Comparison of ENCODE assay signal across 1 cellular context in the genomic region with DNA sequence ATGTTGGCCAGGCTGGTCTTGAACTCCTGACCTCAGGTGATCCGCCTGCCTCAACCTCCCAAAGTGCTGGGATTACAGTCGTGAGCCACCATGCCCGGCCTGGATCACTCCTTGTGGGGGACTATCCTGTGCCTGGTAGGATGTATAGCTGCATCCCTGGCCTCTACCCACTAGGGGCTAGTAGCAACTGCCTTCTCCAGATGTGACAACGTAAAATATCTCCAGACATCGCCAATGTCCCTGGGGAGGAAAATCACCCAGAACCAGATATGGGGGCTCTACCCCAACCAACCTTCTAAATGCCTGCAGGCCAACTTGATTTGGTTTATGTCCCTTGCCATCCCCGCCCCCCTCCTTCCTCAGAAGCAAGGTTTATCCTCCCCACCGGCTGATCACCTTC.
TF ChIP-seq lines count a peak whose summit lies in the region.

No MANE protein-coding gene starts in this region.

TF ChIP-seq in H1, 55 proteins besides CTCF, POLR2A, EP300 and RAD21:
- TF ChIP-seq TEAD4 (IDR thresholded peaks at IDR 0.05; ENCODE audit: low read depth, low read length) (no peak), JUN (IDR thresholded peaks at IDR 0.05; ENCODE audit: low read depth, low read length) (no peak), NRF1 (IDR thresholded peaks at IDR 0.05; ENCODE audit: low read depth, low read length) (no peak), NANOG (IDR thresholded peaks at IDR 0.05; ENCODE audit: insufficient read depth, low read depth, low read length, poor library complexity, severe bottlenecking) (no peak), SP2 (IDR thresholded peaks at IDR 0.05; ENCODE audit: low read length) (no peak), MAFK (IDR thresholded peaks at IDR 0.05; ENCODE audit: low read depth, low read length) (no peak), SAP30 (IDR thresholded peaks at IDR 0.05; ENCODE audit: insufficient read depth, insufficient replicate concordance, low read length) (no peak), ZNF274 (IDR thresholded peaks at IDR 0.05; ENCODE audit: borderline replicate concordance, extremely low read depth, low read length) (no peak), CBX5 (IDR thresholded peaks at IDR 0.05; ENCODE audit: low read depth, low read length) (no peak), EZH2 (IDR thresholded peaks at IDR 0.05; ENCODE audit: low read depth, low read length, severe bottlenecking) (no peak), TAF1 (IDR thresholded peaks at IDR 0.05; ENCODE audit: low read depth, low read length) (no peak), SRF (IDR thresholded peaks at IDR 0.05; ENCODE audit: low read depth, low read length) (no peak), POU5F1 (IDR thresholded peaks at IDR 0.05; ENCODE audit: low read depth, low read length) (no peak), POLR2AphosphoS5 (IDR thresholded peaks at IDR 0.05; ENCODE audit: low read depth, low read length) (no peak), TAF7 (optimal IDR thresholded peaks at IDR 0.05; ENCODE audit: borderline replicate concordance, low read depth, low read length) (no peak), ASH2L (IDR thresholded peaks at IDR 0.05; ENCODE audit: low read length) (no peak)
- TF ChIP-seq, protein P1, sequence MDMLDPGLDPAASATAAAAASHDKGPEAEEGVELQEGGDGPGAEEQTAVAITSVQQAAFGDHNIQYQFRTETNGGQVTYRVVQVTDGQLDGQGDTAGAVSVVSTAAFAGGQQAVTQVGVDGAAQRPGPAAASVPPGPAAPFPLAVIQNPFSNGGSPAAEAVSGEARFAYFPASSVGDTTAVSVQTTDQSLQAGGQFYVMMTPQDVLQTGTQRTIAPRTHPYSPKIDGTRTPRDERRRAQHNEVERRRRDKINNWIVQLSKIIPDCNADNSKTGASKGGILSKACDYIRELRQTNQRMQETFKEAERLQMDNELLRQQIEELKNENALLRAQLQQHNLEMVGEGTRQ (IDR thresholded peaks at IDR 0.05; ENCODE audit: low read length), result no peak
TF ChIP-seq in H1: peak in this region for 0.
